In the genomic region with DNA sequence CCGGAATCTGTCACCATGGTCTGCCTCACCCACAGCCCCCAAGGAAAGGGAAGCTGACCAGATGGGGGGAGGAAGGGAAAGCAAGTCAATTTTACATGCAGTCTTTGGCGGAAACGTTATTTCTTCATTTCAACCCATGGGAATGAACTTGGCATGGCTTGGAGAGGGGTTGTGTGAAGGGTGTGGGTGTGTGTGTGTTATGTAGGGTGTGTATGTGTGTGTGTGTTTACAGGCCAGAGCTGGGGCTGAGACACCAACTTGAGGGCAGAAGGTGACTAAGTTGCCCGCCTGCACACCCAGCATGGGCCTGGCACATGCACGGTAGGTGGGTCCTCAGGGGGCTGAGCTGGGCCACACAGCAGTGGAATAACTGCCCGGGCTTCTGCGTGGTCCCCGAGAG, we compare ENCODE assay signal across 13 cellular contexts.
"Had no signal": no experiment of that assay in that cellular context is flagged by ENCODE, and none has a peak within 500 bp of the region (broad histone marks: within the 10 kb centered on the region; RNA-seq: fewer than 3 reads in every experiment).

No MANE protein-coding gene starts in this region.

- H3K9me3 Mint-ChIP-seq: activated naive CD8-positive, alpha-beta T cell treated with anti-CD3 and anti-CD28 coated beads for 36 hours; memory B cell had no signal

- H3K9me3 ChIP-seq: breast epithelium, left lung, neutrophil had no signal

- H3K4me3 Mint-ChIP-seq: activated naive CD8-positive, alpha-beta T cell treated with anti-CD3 and anti-CD28 coated beads for 36 hours; memory B cell had no signal

- DNase-seq: activated CD4-positive, alpha-beta T cell treated with anti-CD3 and anti-CD28 coated beads, Interleukin-2, amount 50 U/mL, for 48 hours; activated naive CD8-positive, alpha-beta T cell treated with anti-CD3 and anti-CD28 coated beads for 36 hours; aorta; foreskin keratinocyte; head of caudate nucleus; retina had no signal

- H3K36me3 ChIP-seq: breast epithelium, left lung, neutrophil had no signal

- H3K4me3 ChIP-seq: breast epithelium, left lung, SK-N-MC, skin epidermis had no signal

- H3K4me1 ChIP-seq: breast epithelium, foreskin keratinocyte had no signal

- H3K27me3 ChIP-seq: breast epithelium, foreskin keratinocyte, left lung, neutrophil had no signal

- H3K27ac ChIP-seq: breast epithelium, foreskin keratinocyte, left lung, neutrophil, SK-N-MC, skin epidermis had no signal

- H3K27ac Mint-ChIP-seq: activated naive CD8-positive, alpha-beta T cell treated with anti-CD3 and anti-CD28 coated beads for 36 hours; memory B cell had no signal

- ATAC-seq: activated CD4-positive, CD25-positive, alpha-beta regulatory T cell treated with anti-CD3 and anti-CD28 coated beads, Interleukin-2, amount 50 U/mL, for 24 hours; foreskin keratinocyte; left lung had no signal

- H3K36me3 Mint-ChIP-seq: activated naive CD8-positive, alpha-beta T cell treated with anti-CD3 and anti-CD28 coated beads for 36 hours had no signal

- H3K27me3 Mint-ChIP-seq: activated naive CD8-positive, alpha-beta T cell treated with anti-CD3 and anti-CD28 coated beads for 36 hours; memory B cell had no signal
